24 cellular contexts compared by ENCODE assay signal in the genomic region with DNA sequence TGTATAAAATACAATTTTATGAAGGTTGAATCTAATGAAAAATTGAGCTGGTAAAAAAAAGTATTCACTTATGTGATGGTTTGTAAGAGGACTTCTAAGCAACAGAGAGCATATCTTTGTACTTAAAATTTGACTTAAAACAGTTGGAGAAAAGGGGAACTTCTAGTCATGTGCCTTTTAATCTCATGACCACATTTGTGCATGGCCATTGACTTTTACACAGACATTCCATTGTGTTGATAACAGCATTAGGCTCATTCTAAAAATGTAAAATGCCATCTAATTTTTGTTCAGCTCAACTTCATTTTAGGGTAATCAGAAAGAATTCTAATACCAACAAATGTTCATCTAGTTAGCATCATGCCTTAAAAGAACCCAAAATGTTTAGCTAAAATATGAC.
DNase-seq lines count a peak whose midpoint lies in the region; ATAC-seq, FAIRE-seq and TF ChIP-seq lines count a peak whose summit lies in the region.
"Had no signal": no experiment of that assay in that cellular context is flagged by ENCODE, and none has a peak within 500 bp of the region (broad histone marks: within the 10 kb centered on the region; RNA-seq: fewer than 3 reads in every experiment).

No MANE protein-coding gene starts in this region.

- no peak for FAIRE-seq in GM12878 (lab: Jason Lieb, UNC)
- FAIRE-seq: GM12891 had no signal

- SMC1A ChIA-PET in GM12878 (lab: Charles Lee; ENCODE audit: uncharacterized antibody, unreplicated experiment), result no interaction called here

- no peak for TF ChIP-seq EP300 in GM12878 (IDR thresholded peaks at IDR 0.05; ENCODE audit: borderline replicate concordance in 1 of 2, control insufficient read depth in 1 of 2, low read depth in 2 of 2, low read length in 2 of 2)

- TF ChIP-seq POLR2A in GM12878 (IDR thresholded peaks at IDR 0.05; ENCODE audit: low read depth, low read length), result no peak

- H3K4me3 ChIP-seq in GM12878, result no peak overlapping the region

- no peak overlapping the region for H3K27ac ChIP-seq in GM12878 (ENCODE audit: control insufficient read depth, insufficient read depth)

- H4K20me1 ChIP-seq in GM12878 (ENCODE audit: control insufficient read depth, insufficient read depth), result no peaks in the 10 kb centered on the region

- CTCF ChIA-PET in GM12878 (lab: Yijun Ruan, JAX), result interaction anchor here (0.6 kb wide), 1 partner anchor 366 kb away, joined by 4 read pairs; no protein-coding TSS in a partner anchor

- ATAC-seq in GM12878 (no peak), HG02678 (IDR thresholded peaks at IDR 0.05; ENCODE audit: unreplicated experiment) (no peak)
- ATAC-seq: Panc1 had no signal

- POLR2A ChIA-PET in GM12878 (lab: Charles Lee), result no interaction called here

- in situ Hi-C loops in SK-MEL-5 (cut with HindIII; ENCODE audit: low pct_unique_long_range_greater_than_20kb, low sequenced_read_pairs), result no loop called here
- in situ Hi-C loops in GM12878 (cut with MboI), result no loop called here

- H3K79me2 ChIP-seq in GM12878 (ENCODE audit: control insufficient read depth, insufficient read depth, low read length), result no peaks in the 10 kb centered on the region

- no peak overlapping the region for H2AFZ ChIP-seq in GM12878 (ENCODE audit: control insufficient read depth, low read depth, low read length)

- RAD21 ChIA-PET in GM12878 (lab: Charles Lee; ENCODE audit: unreplicated experiment), result no interaction called here

- H3K4me1 ChIP-seq in GM12878 (ENCODE audit: control insufficient read depth, insufficient read depth, low read length), result no peaks in the 10 kb centered on the region

- DNase-seq in GF-D8 (lab: John Stamatoyannopoulos, UW) (peak; percentile 18), SK-MEL-5 (ENCODE audit: low read depth, low spot score) (peak; percentile 46), GM12878 (ENCODE audit: low read depth, low spot score) (no peak), medulla oblongata (ENCODE audit: extremely low spot score) (peak; percentile 5), cerebellum (ENCODE audit: low spot score) (no peak), NCI-H2081 (lab: John Stamatoyannopoulos, UW) (no peak)
- DNase-seq: CD4-positive, CD25-positive, alpha-beta regulatory T cell; COR-L47; DMS79; GOT3; HCEC 1CT; IMR-90; Kasumi-1; NCI-H1092; NCI-H146; NCI-H2029; NCI-H226; NCI-H510A treated with DMSO at 0.1 percent for 48 hours; NCI-H748 treated with DMSO at 0.1 percent for 48 hours; NK-92 treated with Interleukin-12 subunit alpha and Interleukin-12 subunit beta, amount 100 ng/mL, for 24 hours; SIG-M5 had no signal

- intact Hi-C loops in GM12878 (cut with micrococcal nuclease; ENCODE audit: unreplicated experiment), result no loop called here

- no peaks in the 10 kb centered on the region for H3K9me3 ChIP-seq in GM12878 (replicated peaks; ENCODE audit: control insufficient read depth, insufficient read depth, low read length)

- no peak overlapping the region for H3K9ac ChIP-seq in GM12878 (ENCODE audit: control insufficient read depth, insufficient read depth, low read length)

- no peak for TF ChIP-seq CTCF in GM12878 (IDR thresholded peaks at IDR 0.05 in 2 of 3, conservative IDR thresholded peaks at IDR 0.05 in 1 of 3; ENCODE audit: control insufficient read depth in 2 of 3, extremely low read depth in 1 of 3, insufficient read depth in 1 of 3, low read depth in 3 of 3, low read length in 3 of 3)

- H3K4me2 ChIP-seq in GM12878 (ENCODE audit: control insufficient read depth, insufficient read depth), result no peak overlapping the region

- TF ChIP-seq RAD21 in GM12878 (IDR thresholded peaks at IDR 0.05; ENCODE audit: insufficient read depth, low read depth, low read length), result no peak

- BruUV-seq in GM12878 (replicated peaks; lab: Mats Ljungman, UMichigan), result no TSS peak

- no peaks in the 10 kb centered on the region for H3K36me3 ChIP-seq in GM12878 (ENCODE audit: control insufficient read depth in 2 of 2, insufficient read depth in 2 of 2, low read length in 1 of 2)

- no peaks in the 10 kb centered on the region for H3K27me3 ChIP-seq in GM12878 (replicated peaks in 1 of 2; ENCODE audit: control insufficient read depth in 2 of 2, insufficient read depth in 2 of 2, low read length in 1 of 2)

TF ChIP-seq in GM12878, 131 proteins besides CTCF, POLR2A, EP300 and RAD21:
- TF ChIP-seq RAD51 (IDR thresholded peaks at IDR 0.05) (peak; percentile 36; the same call in 1 of the 2 replicates), IKZF1 (conservative IDR thresholded peaks at IDR 0.05) (no peak)

Comparison
In these comparisons a context has a peak if more than half of its experiments do, and no peak if none do; other contexts are left out.
1. DNase-seq: peak in GF-D8 (single experiment), SK-MEL-5 (single experiment) and medulla oblongata (single experiment); none in GM12878 (single experiment), cerebellum (single experiment) and NCI-H2081 (0 of 2).